Comparison of ENCODE assay signal across 20 cellular contexts in genomic region chr3:102346897-102347296, GRCh38.
"Had no signal": no experiment of that assay in that cellular context is flagged by ENCODE, and none has a peak within 500 bp of the region (broad histone marks: within the 10 kb centered on the region; RNA-seq: fewer than 3 reads in every experiment).

No MANE protein-coding gene starts in this region.

- H3K4me1 ChIP-seq: colonic mucosa, heart left ventricle, right atrium auricular region, sigmoid colon, suprapubic skin, tibial artery, upper lobe of left lung, uterus had no signal

- H3K4me3 ChIP-seq: colonic mucosa, heart left ventricle, mucosa of descending colon, neural progenitor cell, ovary, right atrium auricular region, sigmoid colon, suprapubic skin, tibial artery, upper lobe of left lung, uterus had no signal

- ATAC-seq: heart left ventricle; mucosa of descending colon; natural killer cell treated with Interleukin-12 subunit alpha and Interleukin-12 subunit beta and Interleukin-15 and Interleukin-18, amount 100 ng/mL, for 72 hours had no signal

- H3K27me3 ChIP-seq: colonic mucosa, heart left ventricle, neural progenitor cell, ovary, right atrium auricular region, sigmoid colon, suprapubic skin, tibial artery, upper lobe of left lung, uterus had no signal

- H3K4me2 ChIP-seq: neural progenitor cell had no signal

- H3K36me3 ChIP-seq: colonic mucosa, heart left ventricle, ovary, right atrium auricular region, sigmoid colon, suprapubic skin, tibial artery, upper lobe of left lung, uterus had no signal

- H3K9me3 ChIP-seq: colonic mucosa, heart left ventricle, mucosa of descending colon, ovary, right atrium auricular region, sigmoid colon, suprapubic skin, tibial artery, upper lobe of left lung, uterus had no signal

- H3K27me3 Mint-ChIP-seq: natural killer cell treated with Interleukin-12 subunit alpha and Interleukin-12 subunit beta and Interleukin-15 and Interleukin-18, amount 100 ng/mL, for 72 hours had no signal

- H3K4me3 Mint-ChIP-seq: natural killer cell treated with Interleukin-12 subunit alpha and Interleukin-12 subunit beta and Interleukin-15 and Interleukin-18, amount 100 ng/mL, for 72 hours; neural progenitor cell had no signal

- H3K27ac ChIP-seq: colonic mucosa, heart left ventricle, neural progenitor cell, ovary, right atrium auricular region, sigmoid colon, suprapubic skin, tibial artery, upper lobe of left lung, uterus had no signal

- H3K36me3 Mint-ChIP-seq: natural killer cell treated with Interleukin-12 subunit alpha and Interleukin-12 subunit beta and Interleukin-15 and Interleukin-18, amount 100 ng/mL, for 72 hours; neural progenitor cell had no signal

- H2AFZ ChIP-seq: neural progenitor cell had no signal

- H3K9ac ChIP-seq: neural progenitor cell had no signal

- DNase-seq: colonic mucosa; dermis blood vessel endothelial cell; erythroblast; heart left ventricle; hippocampal formation; kidney glomerular epithelial cell; mucosa of descending colon; nucleus accumbens; ovary; sigmoid colon; small intestine; stimulated activated CD4-positive, alpha-beta T cell treated with anti-CD3 and anti-CD28 coated beads, Interleukin-12 subunit alpha, Interleukin-12 subunit beta, amount 100 ng/mL, for 4 hours; stimulated activated naive CD4-positive, alpha-beta T cell; tibial artery; upper lobe of left lung; uterus had no signal

- H3K27ac Mint-ChIP-seq: natural killer cell treated with Interleukin-12 subunit alpha and Interleukin-12 subunit beta and Interleukin-15 and Interleukin-18, amount 100 ng/mL, for 72 hours; neural progenitor cell had no signal

- H3K9me3 Mint-ChIP-seq: neural progenitor cell had no signal
